In genomic region chr7:103504505-103505135, GRCh38 we compare ENCODE assay signal across 14 cellular contexts. TPM values are rescaled to one million over a fixed set of nuclear protein-coding genes. Genes with fewer than 3 reads are reported as not detected.
DNase-seq lines count a peak whose midpoint lies in the region; ATAC-seq and TF ChIP-seq lines count a peak whose summit lies in the region.
"Had no signal": no experiment of that assay in that cellular context is flagged by ENCODE, and none has a peak within 500 bp of the region (broad histone marks: within the 10 kb centered on the region; RNA-seq: fewer than 3 reads in every experiment).

No MANE protein-coding gene starts in this region.

- POLR2A ChIA-PET in PC-9 (lab: Charles Lee; ENCODE audit: unreplicated experiment), result no interaction called here

- TF ChIP-seq EP300 in tibial nerve (IDR thresholded peaks at IDR 0.05), result no peak

- H3K27me3 Mint-ChIP-seq in GM23338 (ENCODE audit: insufficient read depth, low read depth, poor library complexity), result peaks cover 5% of the 10 kb centered on the region

- H3K4me1 Mint-ChIP-seq in GM23338, result no peaks in the 10 kb centered on the region

- H3K79me2 ChIP-seq in GM23338 (replicated peaks; ENCODE audit: insufficient read depth) (no peaks in the 10 kb centered on the region), PC-9 (ENCODE audit: low read depth) (no peaks in the 10 kb centered on the region)

- H3K27me3 ChIP-seq in GM23338 (ENCODE audit: insufficient read depth) (no peaks in the 10 kb centered on the region), PC-9 (ENCODE audit: insufficient read depth, low read depth) (peaks cover 44% of the 10 kb centered on the region), tibial nerve (no peaks in the 10 kb centered on the region)
- H3K27me3 ChIP-seq: BLaER1 had no signal

- H3K9me3 Mint-ChIP-seq in GM23338, result no peaks in the 10 kb centered on the region

- intact Hi-C loops in PC-9 (cut with micrococcal nuclease; ENCODE audit: unreplicated experiment), result no loop called here

- H3K9me3 ChIP-seq in PC-9 (ENCODE audit: insufficient read depth, low read depth), result no peaks in the 10 kb centered on the region
- H3K9me3 ChIP-seq in tibial nerve, result no peaks in the 10 kb centered on the region
- H3K9me3 ChIP-seq: BLaER1 had no signal

- H3K36me3 Mint-ChIP-seq in GM23338 (ENCODE audit: low read depth), result no peaks in the 10 kb centered on the region

- CTCF ChIA-PET in PC-9 (lab: Charles Lee), result no interaction called here

- TF ChIP-seq CTCF in GM23338 (conservative IDR thresholded peaks at IDR 0.05; ENCODE audit: low read depth in 2 of 2) (no peak), PC-9 (conservative IDR thresholded peaks at IDR 0.05) (no peak), tibial nerve (IDR thresholded peaks at IDR 0.05) (no peak)

- no peaks in the 10 kb centered on the region for H3F3A ChIP-seq in GM23338 (replicated peaks; ENCODE audit: low read depth)
- H3F3A ChIP-seq in PC-9 (ENCODE audit: insufficient read depth, low read depth), result no peaks in the 10 kb centered on the region

- H3K9me2 ChIP-seq in GM23338 (ENCODE audit: insufficient read depth) (no peaks in the 10 kb centered on the region; the same call in 1 of the 2 replicates), PC-9 (ENCODE audit: insufficient read depth) (no peaks in the 10 kb centered on the region)

- H3K4me3 Mint-ChIP-seq in GM23338, result no peak overlapping the region

- H2AFZ ChIP-seq in GM23338 (peak overlapping the region; percentile 76), PC-9 (0 out of 2 replicates have a peak overlapping the region, but pooled peaks have one; percentile 8)

- H3K27ac ChIP-seq in GM23338 (ENCODE audit: low read depth) (no peak overlapping the region), PC-9 (no peak overlapping the region), tibial nerve (no peak overlapping the region)
- H3K27ac ChIP-seq: BLaER1 had no signal

- WGBS in tibial nerve, 2 donors, result 78 to 80% methylated on average over 12 to 13 of the region's 13 CpGs

- ATAC-seq in GM23338 (peak; percentile 53), HG02973 (IDR thresholded peaks at IDR 0.05; ENCODE audit: unreplicated experiment) (no peak)

- H3K27ac Mint-ChIP-seq in GM23338, result no peak overlapping the region

- H3K4me3 ChIP-seq in GM23338, result no peak overlapping the region
- no peak overlapping the region for H3K4me3 ChIP-seq in PC-9
- no peak overlapping the region for H3K4me3 ChIP-seq in tibial nerve
- H3K4me3 ChIP-seq: BLaER1 had no signal

- H4K20me1 ChIP-seq in GM23338 (replicated peaks; ENCODE audit: insufficient read depth), result no peaks in the 10 kb centered on the region
- no peaks in the 10 kb centered on the region for H4K20me1 ChIP-seq in PC-9 (ENCODE audit: insufficient read depth)
- H4K20me1 ChIP-seq: BLaER1 had no signal

- no peaks in the 10 kb centered on the region for H3K4me1 ChIP-seq in GM23338 (ENCODE audit: insufficient read depth)
- H3K4me1 ChIP-seq in PC-9 (replicated peaks; ENCODE audit: insufficient read depth), result no peaks in the 10 kb centered on the region
- no peaks in the 10 kb centered on the region for H3K4me1 ChIP-seq in tibial nerve
- H3K4me1 ChIP-seq: BLaER1 had no signal

- H3K4me2 ChIP-seq in GM23338 (no peak overlapping the region), PC-9 (peak overlapping the region; percentile 36; the same call in 1 of the 2 replicates)
- H3K4me2 ChIP-seq: BLaER1 had no signal

- TF ChIP-seq POLR2A in tibial nerve (IDR thresholded peaks at IDR 0.05), result no peak

- H3K36me3 ChIP-seq in GM23338 (ENCODE audit: insufficient read depth) (no peaks in the 10 kb centered on the region), PC-9 (ENCODE audit: low read depth) (no peaks in the 10 kb centered on the region), tibial nerve (peaks cover 0 to 10% (median 0%) of the 10 kb centered on the region in 3 donors)
- H3K36me3 ChIP-seq: BLaER1 had no signal

- no TSS peak for BruUV-seq in PC-9 (replicated peaks; lab: Mats Ljungman, UMichigan)

- DNase-seq in GM23338 (ENCODE audit: low spot score), result peak; percentile 16
- peak in 68 of 76 experiments; percentile 9 to 87 (median 59) for DNase-seq in HUDEP-2 (lab: John Stamatoyannopoulos, UW; ENCODE audit: unreplicated experiment in 76 of 76)
- peak in 1 of 2 experiments; percentile 8 for DNase-seq in PC-9
- DNase-seq in left kidney (ENCODE audit: low read depth, low spot score), result peak; percentile 30
- no peak for DNase-seq in islet precursor cell
- DNase-seq in tibial nerve (ENCODE audit: low spot score in 2 of 2), result no peak
- DNase-seq: DMS 273 treated with DMSO at 0.1 percent for 48 hours, NCI-H1436 treated with DMSO at 0.1 percent for 48 hours, NCI-H2107, NCI-H748 treated with DMSO at 0.1 percent for 48 hours had no signal

TF ChIP-seq in GM23338, 12 proteins besides CTCF, POLR2A, EP300 and RAD21 (continues in another document):
- TF ChIP-seq ETS1 (IDR thresholded peaks at IDR 0.05) (no peak), ZNF462 (CRISPR knock-in tag; IDR thresholded peaks at IDR 0.05) (no peak), STAT1 (IDR thresholded peaks at IDR 0.05; ENCODE audit: unreplicated experiment) (no peak), EZH2 (IDR thresholded peaks at IDR 0.05; ENCODE audit: low read depth, unreplicated experiment) (no peak), ZNF331 (CRISPR knock-in tag; IDR thresholded peaks at IDR 0.05; ENCODE audit: low read depth) (no peak)

RNA-seq across cellular contexts. Expression of gene SLC26A5, which starts 58.6 kb away (rescaled TPM):
- total RNA-seq in GM23338 (2014; rRNA removed; shearing (Covaris generic)), result 0.49 and 0.58 TPM in 2 replicates
- polyA plus RNA-seq in GM23338 (2016; fragmentation: Nextera tagmentation; extraction: Ambion mirVana), result 1.0 and 1.1 TPM in 2 replicates
- total RNA-seq in PC-9 (2021) (not detected in 2 replicates), tibial nerve (under 1 TPM in 2 of 4 donors, not detected in 2; 0.20 to 0.42 TPM)
- total RNA-seq: LHCN-M2; T-helper 2 cell treated with Interferon-gamma antibody and Interleukin-4, amounts not matched to agents 100 ng/mL and 5 ng/mL, for 36 hours had no signal

Comparison
In these comparisons a context has a peak if more than half of its experiments do, and no peak if none do; other contexts are left out.
1. DNase-seq: peak in GM23338 (single experiment), HUDEP-2 (68 of 76) and left kidney (single experiment); none in islet precursor cell (single experiment) and tibial nerve (0 of 2).